Comparison of ENCODE assay signal across 1 cellular context in the genomic region with DNA sequence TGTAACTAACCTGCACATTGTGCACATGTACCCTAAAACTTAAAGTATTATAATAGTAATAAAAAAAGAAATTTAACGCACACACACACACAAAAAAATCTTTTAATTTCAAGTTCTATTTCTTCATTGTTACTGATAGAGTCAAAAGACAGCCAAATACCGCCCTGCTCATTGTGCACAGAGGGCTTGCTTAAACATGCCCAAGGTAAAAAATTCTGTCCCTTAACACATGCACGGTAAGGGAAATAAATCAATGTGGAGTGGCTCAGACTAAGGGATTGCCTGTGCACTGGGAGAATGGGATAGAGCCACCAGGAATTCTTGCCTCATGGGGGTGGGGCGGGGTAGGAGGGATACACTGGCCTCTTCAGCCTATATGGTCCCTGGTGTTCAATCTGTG.
TF ChIP-seq lines count a peak whose summit lies in the region.

No MANE protein-coding gene starts in this region.

TF ChIP-seq in GM23338, 12 proteins besides CTCF, POLR2A, EP300 and RAD21 (continued from another document):
- no peak for TF ChIP-seq ZNF462 (CRISPR knock-in tag; IDR thresholded peaks at IDR 0.05)
- no peak for TF ChIP-seq STAT1 (IDR thresholded peaks at IDR 0.05; ENCODE audit: unreplicated experiment)
